8 cellular contexts compared by ENCODE assay signal in genomic region chr11:61834278-61835004, GRCh38.
A peak's percentile ranks its signal among the peaks of the same experiment; 100 is the strongest.
DNase-seq lines count a peak whose midpoint lies in the region; ATAC-seq and FAIRE-seq lines count a peak whose summit lies in the region.

No MANE protein-coding gene starts in this region.

- DNase-seq in DMS153 treated with DMSO at 0.1 percent for 48 hours (lab: John Stamatoyannopoulos, UW; ENCODE audit: unreplicated experiment) (peak; percentile 70), GM19239 (ENCODE audit: insufficient read length, low spot score) (peak; percentile 80), OCI-M1 (lab: John Stamatoyannopoulos, UW) (peak; percentile 94), astrocyte of the hippocampus (ENCODE audit: low read depth, low spot score) (peak; percentile 57), iris pigment epithelial cell (ENCODE audit: low read depth) (peak; percentile 81), HPDE6-E6E7 (ENCODE audit: extremely low spot score) (no peak)
- DNase-seq in stimulated activated naive CD8-positive, alpha-beta T cell treated with anti-CD3 and anti-CD28 coated beads, Interleukin-15, Interleukin-2, amounts not matched to agents 100 U/mL and 50 U/mL, for 24 hours, result peak; percentile 63

- FAIRE-seq in GM19239 (lab: Jason Lieb, UNC), result peak; percentile 87

- ATAC-seq in HG03196 (IDR thresholded peaks at IDR 0.05; ENCODE audit: unreplicated experiment), result peak; percentile 90
- peak; percentile 97 for ATAC-seq in stimulated activated naive CD8-positive, alpha-beta T cell treated with anti-CD3 and anti-CD28 coated beads, Interleukin-15, Interleukin-2, amounts not matched to agents 100 U/mL and 50 U/mL, for 24 hours
